8 cellular contexts compared by ENCODE assay signal in the genomic region with DNA sequence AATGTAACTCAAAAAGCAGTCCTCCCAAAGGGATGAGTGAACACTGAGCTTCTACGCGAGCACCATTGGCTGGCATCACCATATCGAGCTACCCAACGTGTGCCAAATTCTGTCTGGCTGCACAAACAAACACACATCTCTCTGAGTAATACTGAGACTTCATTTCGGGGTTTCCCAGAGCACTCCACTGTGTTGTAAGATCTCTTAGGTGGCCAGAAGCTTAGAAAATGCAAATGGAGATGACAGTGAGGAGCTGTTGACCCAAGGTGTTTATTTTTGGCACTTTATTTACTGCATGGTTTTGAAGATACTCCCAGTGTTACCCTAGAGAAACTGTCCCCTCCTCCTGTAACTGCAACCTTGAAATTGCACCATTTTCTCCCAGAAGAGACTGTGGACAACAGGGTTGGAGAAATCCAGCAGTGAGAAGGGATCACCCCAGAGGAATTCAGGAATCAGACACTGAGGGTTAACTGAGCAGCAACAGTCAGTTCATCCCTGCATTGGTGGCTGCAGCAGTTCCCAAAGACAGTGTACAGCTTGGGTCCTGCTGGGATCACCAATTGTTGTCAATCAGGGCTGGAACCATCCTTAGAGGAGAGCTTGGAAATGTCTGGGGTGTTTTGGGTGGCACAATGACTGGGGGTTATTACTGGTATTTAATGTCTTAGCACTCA. TPM values are rescaled to one million over a fixed set of nuclear protein-coding genes. Genes with fewer than 3 reads are reported as not detected.
A peak's percentile ranks its signal among the peaks of the same experiment; 100 is the strongest.
DNase-seq lines count a peak whose midpoint lies in the region; ATAC-seq and TF ChIP-seq lines count a peak whose summit lies in the region.

No MANE protein-coding gene starts in this region.

- H3K4me3 ChIP-seq in colonic mucosa: no peak overlapping the region

- no peaks in the 10 kb centered on the region for H3K27me3 ChIP-seq in colonic mucosa

- intact Hi-C loops in colonic mucosa (cut with DNase I): loop anchor here (10.0 kb wide), 1 partner anchor 58 kb away; no protein-coding TSS in a partner anchor
- intact Hi-C loops in Calu3 (cut with micrococcal nuclease; ENCODE audit: unreplicated experiment): no loop called here

- H3K36me3 Mint-ChIP-seq in naive thymus-derived CD8-positive, alpha-beta T cell: peaks cover 32 to 36% (median 36%) of the 10 kb centered on the region in 3 donors
- H3K36me3 Mint-ChIP-seq in Calu3 (ENCODE audit: insufficient read depth, unreplicated experiment): no peaks in the 10 kb centered on the region

- no peaks in the 10 kb centered on the region for H3K36me3 ChIP-seq in colonic mucosa

- BruUV-seq in Calu3 (replicated peaks; lab: Mats Ljungman, UMichigan): no TSS peak

- CTCF ChIA-PET in Calu3 (lab: Charles Lee): interaction anchor here (0.6 to 1.6 kb wide), 3 partner anchors 26 to 54 kb away, joined by 4 to 6 read pairs (median 5); no protein-coding TSS in a partner anchor

- peaks cover 28 to 68% (median 58%) of the 10 kb centered on the region in 4 donors for H3K4me1 Mint-ChIP-seq in naive thymus-derived CD8-positive, alpha-beta T cell
- H3K4me1 Mint-ChIP-seq in Calu3 (ENCODE audit: low read depth, unreplicated experiment): peaks cover 8% of the 10 kb centered on the region

- peak overlapping the region; percentile 87 to 98 (median 95) for H3K27ac Mint-ChIP-seq in naive thymus-derived CD8-positive, alpha-beta T cell
- no peak overlapping the region for H3K27ac Mint-ChIP-seq in Calu3 (ENCODE audit: unreplicated experiment)

- no peaks in the 10 kb centered on the region for H3K27me3 Mint-ChIP-seq in naive thymus-derived CD8-positive, alpha-beta T cell
- H3K27me3 Mint-ChIP-seq in Calu3 (ENCODE audit: unreplicated experiment): peaks cover 13% of the 10 kb centered on the region

- peaks cover 0 to 7% (median 0%) of the 10 kb centered on the region in 9 donors for H3K9me3 Mint-ChIP-seq in naive thymus-derived CD8-positive, alpha-beta T cell
- peaks cover 3% of the 10 kb centered on the region for H3K9me3 Mint-ChIP-seq in Calu3 (ENCODE audit: low read depth, unreplicated experiment)

- peak; percentile 67 for ATAC-seq in GM18909 (IDR thresholded peaks at IDR 0.05; ENCODE audit: poor library complexity, unreplicated experiment)
- ATAC-seq in HG02870 (IDR thresholded peaks at IDR 0.05; ENCODE audit: unreplicated experiment): peak; percentile 72
- ATAC-seq in naive thymus-derived CD8-positive, alpha-beta T cell: peak; percentile 60 to 69

- POLR2A ChIA-PET in naive thymus-derived CD8-positive, alpha-beta T cell (lab: Charles Lee): interaction anchor here (0.6 to 18.7 kb wide), 17 partner anchors 8 to 1262 kb away, joined by 3 to 1085 read pairs (median 9); a partner anchor contains a TSS

- H3K4me3 Mint-ChIP-seq in naive thymus-derived CD8-positive, alpha-beta T cell: peak overlapping the region; percentile 81 to 99 (median 98)
- no peak overlapping the region for H3K4me3 Mint-ChIP-seq in Calu3 (ENCODE audit: low read depth, unreplicated experiment)

- H3K4me1 ChIP-seq in colonic mucosa: no peaks in the 10 kb centered on the region

- H3K27ac ChIP-seq in colonic mucosa: no peak overlapping the region

- H3K9ac ChIP-seq in colonic mucosa (ENCODE audit: low read depth in 2 of 2, low read length in 2 of 2): no peak overlapping the region

- TF ChIP-seq CTCF in colonic mucosa (IDR thresholded peaks at IDR 0.05) (no peak), Calu3 (IDR thresholded peaks at IDR 0.05; ENCODE audit: unreplicated experiment) (no peak)

- peak; percentile 63 for DNase-seq in activated CD4-positive, alpha-beta T cell treated with anti-CD3 and anti-CD28 coated beads for 48 hours
- peak in 9 of 10 donors; percentile 31 to 79 (median 53) for DNase-seq in naive thymus-derived CD8-positive, alpha-beta T cell
- DNase-seq in colonic mucosa (no peak), NCI-H1694 (lab: John Stamatoyannopoulos, UW) (no peak), Calu3 (no peak), NCI-H128 (lab: John Stamatoyannopoulos, UW; ENCODE audit: unreplicated experiment) (no peak)

- no peaks in the 10 kb centered on the region for H3K9me3 ChIP-seq in colonic mucosa

RNA-seq across cellular contexts. Expression of a gene that starts 1.0 kb away (rescaled TPM):
- total RNA-seq in naive thymus-derived CD8-positive, alpha-beta T cell: 100 to 1,000 TPM; 511 to 531 TPM
- polyA plus RNA-seq in naive thymus-derived CD8-positive, alpha-beta T cell: 100 to 1,000 TPM; 413 to 542 (median 468) TPM
- total RNA-seq in colonic mucosa (1 to 10 TPM; 1.8 to 2.0 TPM), Calu3 (2022) (0.47 and 4.7 TPM in 2 replicates)

Comparison
In these comparisons a context has a peak if more than half of its experiments do, and no peak if none do; other contexts are left out.
1. DNase-seq: peak in activated CD4-positive, alpha-beta T cell treated with anti-CD3 and anti-CD28 coated beads for 48 hours (single experiment) and naive thymus-derived CD8-positive, alpha-beta T cell (9 of 10); none in colonic mucosa (single experiment), NCI-H1694 (single experiment), Calu3 (single experiment) and NCI-H128 (single experiment).
2. RNA of a gene that starts 1.0 kb away (total RNA-seq): 511 to 531 TPM in naive thymus-derived CD8-positive, alpha-beta T cell; 1.8 to 2.0 TPM in colonic mucosa and 0.47 to 4.7 TPM in Calu3; every median in the first group is over 10 times any median in the second.
3. Peak in every context shown above with its lines, with median percentiles within 50 percentile points of each other: ATAC-seq.